1 cellular context compared by ENCODE assay signal in genomic region chr6:7119272-7119801, GRCh38.
TF ChIP-seq lines count a peak whose summit lies in the region.

No MANE protein-coding gene starts in this region.

TF ChIP-seq in K562, 482 proteins besides CTCF, POLR2A, EP300 and RAD21 (continued from another document and continues in another):
- TF ChIP-seq ATF6 (CRISPR knock-in tag; IDR thresholded peaks at IDR 0.05) (no peak), SRSF3 (IDR thresholded peaks at IDR 0.05; ENCODE audit: insufficient read depth, low read length) (no peak), TCF15 (CRISPR knock-in tag; IDR thresholded peaks at IDR 0.05) (no peak), ZNF449 (CRISPR knock-in tag; IDR thresholded peaks at IDR 0.05) (no peak), MCM3 (IDR thresholded peaks at IDR 0.05) (no peak), GTF3C2 (IDR thresholded peaks at IDR 0.05; ENCODE audit: borderline replicate concordance, extremely low read depth, insufficient read length) (no peak), TSHZ1 (CRISPR knock-in tag; IDR thresholded peaks at IDR 0.05) (no peak), STAT5A (IDR thresholded peaks at IDR 0.05; ENCODE audit: borderline replicate concordance, low read length) (peak; percentile 32; the same call in 1 of the 2 replicates), ZNF184 (CRISPR knock-in tag; IDR thresholded peaks at IDR 0.05) (no peak), TRIM25 (IDR thresholded peaks at IDR 0.05; ENCODE audit: borderline replicate concordance) (peak; percentile 89; the same call in 1 of the 2 replicates), SLC30A9 (CRISPR knock-in tag; IDR thresholded peaks at IDR 0.05) (no peak), GATA2 (CRISPR knock-in tag; IDR thresholded peaks at IDR 0.05) (peak; percentile 84), NR0B1 (IDR thresholded peaks at IDR 0.05; ENCODE audit: partially characterized antibody) (no peak), FOXK2 (conservative IDR thresholded peaks at IDR 0.05 in 1 of 2, IDR thresholded peaks at IDR 0.05 in 1 of 2; ENCODE audit: low read depth in 2 of 2) (peak; percentile 76 to 81), PHB (CRISPR knock-in tag; IDR thresholded peaks at IDR 0.05) (no peak), MAFF (IDR thresholded peaks at IDR 0.05; ENCODE audit: low read length) (0 out of 2 replicates have a peak, but pooled peaks have one; percentile 8), CEBPZ (IDR thresholded peaks at IDR 0.05; ENCODE audit: borderline replicate concordance, low read depth, low read length) (no peak), ZFP1 (CRISPR knock-in tag; IDR thresholded peaks at IDR 0.05) (no peak), NRF1 (conservative IDR thresholded peaks at IDR 0.05 in 1 of 2, IDR thresholded peaks at IDR 0.05 in 1 of 2) (0 out of 4 replicates have a peak, but pooled peaks have one; percentile 16 to 30), E2F8 (IDR thresholded peaks at IDR 0.05; ENCODE audit: low read depth, partially characterized antibody) (peak; percentile 68), RB1 (IDR thresholded peaks at IDR 0.05; ENCODE audit: low read depth) (no peak), NFRKB (IDR thresholded peaks at IDR 0.05; ENCODE audit: low read depth) (peak; percentile 66), DMBX1 (CRISPR knock-in tag; IDR thresholded peaks at IDR 0.05; ENCODE audit: borderline replicate concordance) (peak; percentile 58; the same call in 1 of the 2 replicates), TFAM (CRISPR knock-in tag; conservative IDR thresholded peaks at IDR 0.05) (no peak), U2AF1 (optimal IDR thresholded peaks at IDR 0.05; ENCODE audit: low read depth, low read length) (no peak), ZSCAN32 (CRISPR knock-in tag; IDR thresholded peaks at IDR 0.05) (no peak), MTA1 (IDR thresholded peaks at IDR 0.05; ENCODE audit: borderline replicate concordance) (peak; percentile 84), MYC (IDR thresholded peaks at IDR 0.05; ENCODE audit: low read depth, low read length) (peak; percentile 92), MYC (CRISPR knock-in tag; IDR thresholded peaks at IDR 0.05; ENCODE audit: borderline replicate concordance, low read depth) (peak; percentile 80; the same call in 1 of the 2 replicates), RUNX1 (IDR thresholded peaks at IDR 0.05; ENCODE audit: low read depth) (no peak), SUPT5H (IDR thresholded peaks at IDR 0.05) (peak; percentile 60; the same call in 1 of the 2 replicates), ARID3A (IDR thresholded peaks at IDR 0.05; ENCODE audit: borderline replicate concordance, low read depth, low read length) (no peak)
